Comparison of ENCODE assay signal across 36 cellular contexts in the genomic region with DNA sequence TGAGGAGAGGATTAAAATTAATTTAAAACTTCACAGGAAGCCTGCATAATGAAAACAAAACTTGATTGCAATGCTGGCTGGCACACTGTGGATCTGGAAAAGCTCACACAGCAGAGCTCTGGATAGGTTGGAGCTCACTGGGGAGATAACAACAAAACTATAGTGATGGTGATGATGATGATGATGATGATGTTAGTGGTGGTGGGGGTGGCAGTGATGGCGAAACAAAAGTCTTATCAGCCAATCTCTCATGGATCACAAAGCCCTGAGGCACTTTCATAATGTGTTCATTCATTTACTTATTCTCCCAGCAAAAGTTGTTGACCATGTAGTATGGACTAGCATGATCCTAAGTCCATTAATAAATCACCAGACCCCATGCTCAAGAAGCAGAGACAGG.
"Had no signal": no experiment of that assay in that cellular context is flagged by ENCODE, and none has a peak within 500 bp of the region (broad histone marks: within the 10 kb centered on the region; RNA-seq: fewer than 3 reads in every experiment).

No MANE protein-coding gene starts in this region.

- DNase-seq: Karpas-422, Kasumi-1, MG63, MM.1S, MV-4-11, NCI-H1048, NCI-H1092, NCI-H1092 treated with DMSO at 0.1 percent for 48 hours, NCI-H1105, NCI-H1105 treated with DMSO at 0.1 percent for 48 hours, NCI-H1417, NCI-H1417 treated with DMSO at 0.1 percent for 48 hours, NCI-H1436, NCI-H1436 treated with DMSO at 0.1 percent for 48 hours, NCI-H146, NCI-H1694, NCI-H1694 treated with DMSO at 0.1 percent for 48 hours, NCI-H187, NCI-H187 treated with DMSO at 0.1 percent for 48 hours, NCI-H1930, NCI-H2029, NCI-H2029 treated with DMSO at 0.1 percent for 48 hours, NCI-H2081, NCI-H2081 treated with DMSO at 0.1 percent for 48 hours, NCI-H2107, NCI-H2171, NCI-H2171 treated with DMSO at 0.1 percent for 48 hours, NCI-H2227 treated with DMSO at 0.1 percent for 48 hours, NCI-H226, NCI-H345, NCI-H446, NCI-H446 treated with DMSO at 0.1 percent for 48 hours, NCI-H510A, NCI-H510A treated with DMSO at 0.1 percent for 48 hours, NCI-H524 had no signal

- H3K4me3 ChIP-seq: MG63 had no signal

- H3K9ac ChIP-seq: KMS-11 had no signal

- H3K27me3 ChIP-seq: MG63 had no signal

- H3K4me2 ChIP-seq: KMS-11 had no signal

- H3K27ac ChIP-seq: KMS-11 had no signal

- H3K9me3 ChIP-seq: MG63 had no signal

- H3K36me3 ChIP-seq: MG63 had no signal
